ENCODE assay signal across 24 cellular contexts in genomic region chr5:180619563-180619915, GRCh38. TPM values are rescaled to one million over a fixed set of nuclear protein-coding genes. Genes with fewer than 3 reads are reported as not detected.
DNase-seq lines count a peak whose midpoint lies in the region; ATAC-seq and TF ChIP-seq lines count a peak whose summit lies in the region.
"Had no signal": no experiment of that assay in that cellular context is flagged by ENCODE, and none has a peak within 500 bp of the region (broad histone marks: within the 10 kb centered on the region; RNA-seq: fewer than 3 reads in every experiment).

No MANE protein-coding gene starts in this region.

- no CpG with 5 or more reads among the region's 22 CpGs for WGBS in H9 (ENCODE audit: extremely low coverage, insufficient read length, low lambda C conversion rate)
- no CpG with 5 or more reads among the region's 22 CpGs for WGBS in neuronal stem cell (ENCODE audit: extremely low coverage in 2 of 2, insufficient read length in 2 of 2, insufficient replicate concordance in 1 of 2), 2 donors

- H2BK15ac ChIP-seq in H9 (ENCODE audit: low read depth, low read length) (no peak overlapping the region), neuronal stem cell (ENCODE audit: low read length) (peak overlapping the region; percentile 97)

- H3K4me3 ChIP-seq in SK-N-MC (peak overlapping the region; percentile 94), iPS-15b (ENCODE audit: low read depth, low read length) (peak overlapping the region; percentile 49), neuronal stem cell (ENCODE audit: low read length in 2 of 2) (peak overlapping the region in 1 of 2 donors; percentile 84)

- H2BK5ac ChIP-seq in H9 (ENCODE audit: insufficient read length, low read length) (no peak overlapping the region), neuronal stem cell (ENCODE audit: low read length) (no peak overlapping the region)

- H2BK120ac ChIP-seq in H9 (ENCODE audit: low read depth, low read length, poor library complexity, severe bottlenecking) (no peak overlapping the region), neuronal stem cell (ENCODE audit: low read depth, low read length) (no peak overlapping the region)

- no peak overlapping the region for H3K9ac ChIP-seq in H9 (ENCODE audit: extremely low read depth, insufficient read length, low read length)
- H3K9ac ChIP-seq in SK-N-MC (ENCODE audit: insufficient read length), result peak overlapping the region; percentile 84
- no peak overlapping the region for H3K9ac ChIP-seq in iPS-15b (ENCODE audit: low read depth, low read length)
- H3K9ac ChIP-seq in neuronal stem cell (ENCODE audit: low read depth, low read length, poor library complexity), result no peak overlapping the region

- H3K4ac ChIP-seq in H9 (ENCODE audit: low read depth, low read length) (no peak overlapping the region), neuronal stem cell (ENCODE audit: low read length) (peak overlapping the region; percentile 93)

- no peak overlapping the region for H2BK20ac ChIP-seq in H9 (ENCODE audit: low read depth, low read length, poor library complexity, severe bottlenecking)

- H3K4me2 ChIP-seq in H9 (ENCODE audit: insufficient read depth, insufficient read length, low read length) (no peak overlapping the region), neuronal stem cell (ENCODE audit: insufficient read depth, low read length, poor library complexity, severe bottlenecking) (peak overlapping the region; percentile 77)

- no peaks in the 10 kb centered on the region for H3K9me3 Mint-ChIP-seq in H9
- no peaks in the 10 kb centered on the region for H3K9me3 Mint-ChIP-seq in activated T-cell treated with anti-CD3 and anti-CD28 coated beads, Interleukin-2, amount 50 U/mL, for 4 hours
- H3K9me3 Mint-ChIP-seq: activated naive CD8-positive, alpha-beta T cell treated with anti-CD3 and anti-CD28 coated beads, Interleukin-2, amount 10 ng/mL, durations not matched to agents 7 days and 5 days; CD8-positive, alpha-beta memory T cell; immature natural killer cell; natural killer cell treated with Interleukin-12 subunit alpha and Interleukin-12 subunit beta and Interleukin-15 and Interleukin-18, amount 100 ng/mL, for 72 hours had no signal

- no peak overlapping the region for H3K56ac ChIP-seq in H9 (ENCODE audit: insufficient read length, low read depth, low read length)

- H3K4me1 ChIP-seq in H9 (ENCODE audit: insufficient read depth, low read length), result no peaks in the 10 kb centered on the region
- no peaks in the 10 kb centered on the region for H3K4me1 ChIP-seq in iPS-15b (ENCODE audit: control insufficient read depth, insufficient read depth, low read length)
- H3K4me1 ChIP-seq in neuronal stem cell (ENCODE audit: control insufficient read depth in 2 of 2, insufficient read depth in 1 of 2, low read depth in 1 of 2, low read length in 2 of 2), result peaks cover 10% of the 10 kb centered on the region in 2 donors

- H3K23me2 ChIP-seq in H9 (ENCODE audit: insufficient read length, low read depth, low read length, poor library complexity, severe bottlenecking), result peaks cover 4% of the 10 kb centered on the region

- H3K14ac ChIP-seq in H9 (ENCODE audit: insufficient read depth, low read length) (no peak overlapping the region; the same call in 1 of the 2 replicates), neuronal stem cell (ENCODE audit: low read length) (peak overlapping the region; percentile 39)

- H3K27ac Mint-ChIP-seq in H9 (no peak overlapping the region), T-helper 17 cell (no peak overlapping the region)
- H3K27ac Mint-ChIP-seq: activated naive CD8-positive, alpha-beta T cell treated with anti-CD3 and anti-CD28 coated beads, Interleukin-2, amount 10 ng/mL, durations not matched to agents 7 days and 5 days; CD8-positive, alpha-beta memory T cell; immature natural killer cell; natural killer cell treated with Interleukin-12 subunit alpha and Interleukin-12 subunit beta and Interleukin-15 and Interleukin-18, amount 100 ng/mL, for 72 hours; progenitor cell of endocrine pancreas had no signal

- H3K4me1 Mint-ChIP-seq in H9 (peaks cover 6 to 8% of the 10 kb centered on the region in 2 experiments; a peak in 3 of 4 replicates), T-helper 17 cell (peaks cover 4% of the 10 kb centered on the region)
- H3K4me1 Mint-ChIP-seq in activated T-cell treated with anti-CD3 and anti-CD28 coated beads, Interleukin-2, amount 50 U/mL, for 4 hours (ENCODE audit: low read depth), result peaks cover 9% of the 10 kb centered on the region

- no peak overlapping the region for H3K18ac ChIP-seq in H9 (ENCODE audit: insufficient read length, low read depth, low read length)
- H3K18ac ChIP-seq in neuronal stem cell (ENCODE audit: low read length), result peak overlapping the region; percentile 44

- no peak overlapping the region for H4K91ac ChIP-seq in H9 (ENCODE audit: insufficient read length, low read depth, low read length)
- peak overlapping the region; percentile 53 for H4K91ac ChIP-seq in neuronal stem cell (ENCODE audit: low read depth, low read length, poor library complexity)

- H3K36me3 Mint-ChIP-seq in H9 (ENCODE audit: insufficient read depth in 1 of 3, low read depth in 3 of 3), result peaks cover 0 to 5% (median 0%) of the 10 kb centered on the region in 3 experiments; a peak in 3 of 7 replicates
- no peaks in the 10 kb centered on the region for H3K36me3 Mint-ChIP-seq in activated T-cell treated with anti-CD3 and anti-CD28 coated beads, Interleukin-2, amount 50 U/mL, for 4 hours (ENCODE audit: insufficient read depth)
- H3K36me3 Mint-ChIP-seq in T-helper 17 cell (ENCODE audit: low read depth), result no peaks in the 10 kb centered on the region
- H3K36me3 Mint-ChIP-seq: activated naive CD8-positive, alpha-beta T cell treated with anti-CD3 and anti-CD28 coated beads, Interleukin-2, amount 10 ng/mL, durations not matched to agents 7 days and 5 days; immature natural killer cell; natural killer cell treated with Interleukin-12 subunit alpha and Interleukin-12 subunit beta and Interleukin-15 and Interleukin-18, amount 100 ng/mL, for 72 hours had no signal

- no peak for TF ChIP-seq CTCF in H9 (conservative IDR thresholded peaks at IDR 0.05)

- no peak overlapping the region for H4K8ac ChIP-seq in H9 (replicated peaks; ENCODE audit: insufficient read length, low read depth, low read length)
- H4K8ac ChIP-seq in neuronal stem cell (ENCODE audit: low read depth, low read length), result peak overlapping the region; percentile 96

- H3K79me2 ChIP-seq in H9 (ENCODE audit: insufficient read depth, low read length), result no peaks in the 10 kb centered on the region

- no peak overlapping the region for H3T11ph ChIP-seq in H9 (ENCODE audit: low read length)

- H4K5ac ChIP-seq in H9 (ENCODE audit: insufficient read length, low read depth, low read length), result no peak overlapping the region

- H3K36me3 ChIP-seq in SK-N-MC (ENCODE audit: insufficient read depth, low read length), result no peaks in the 10 kb centered on the region
- H3K36me3 ChIP-seq in iPS-15b (ENCODE audit: control insufficient read depth, insufficient read depth, low read length), result no peaks in the 10 kb centered on the region
- H3K36me3 ChIP-seq in neuronal stem cell (replicated peaks in 1 of 2; ENCODE audit: control insufficient read depth in 2 of 2, insufficient read depth in 2 of 2, low read length in 2 of 2), result peaks cover 0 to 13% of the 10 kb centered on the region in 2 donors
- H3K36me3 ChIP-seq: tibial nerve, WERI-Rb-1 had no signal

- no peaks in the 10 kb centered on the region for H3K79me1 ChIP-seq in H9 (ENCODE audit: insufficient read depth, low read depth, low read length, poor library complexity, severe bottlenecking)
- peaks cover 3% of the 10 kb centered on the region for H3K79me1 ChIP-seq in neuronal stem cell (ENCODE audit: low read depth, low read length)

- peaks cover 17% of the 10 kb centered on the region for H3K27me3 Mint-ChIP-seq in H9 (ENCODE audit: low read depth)
- peaks cover 4% of the 10 kb centered on the region for H3K27me3 Mint-ChIP-seq in activated T-cell treated with anti-CD3 and anti-CD28 coated beads, Interleukin-2, amount 50 U/mL, for 4 hours (ENCODE audit: low read depth)
- H3K27me3 Mint-ChIP-seq in T-helper 17 cell, result no peaks in the 10 kb centered on the region
- H3K27me3 Mint-ChIP-seq: natural killer cell treated with Interleukin-12 subunit alpha and Interleukin-12 subunit beta and Interleukin-15 and Interleukin-18, amount 100 ng/mL, for 72 hours had no signal

- H2AFZ ChIP-seq in H9 (ENCODE audit: low read length) (no peak overlapping the region), neuronal stem cell (ENCODE audit: low read length) (peak overlapping the region; percentile 100)

- ATAC-seq in activated T-cell treated with anti-CD3 and anti-CD28 coated beads, Interleukin-2, amount 50 U/mL, for 4 hours, result no peak
- no peak for ATAC-seq in T-helper 17 cell
- ATAC-seq: left ventricle myocardium superior, sciatic nerve had no signal

- H3K23ac ChIP-seq in H9 (ENCODE audit: insufficient read length, low read depth, low read length) (no peak overlapping the region), neuronal stem cell (ENCODE audit: low read depth, low read length, poor library complexity) (no peak overlapping the region)

- no peaks in the 10 kb centered on the region for H3K9me3 ChIP-seq in H9 (ENCODE audit: control insufficient read depth, low read depth, low read length)
- H3K9me3 ChIP-seq in SK-N-MC (ENCODE audit: low read depth, low read length), result no peaks in the 10 kb centered on the region
- H3K9me3 ChIP-seq in iPS-15b (ENCODE audit: control insufficient read depth, insufficient read depth, low read length), result no peaks in the 10 kb centered on the region
- peaks cover 0 to 6% of the 10 kb centered on the region in 2 donors for H3K9me3 ChIP-seq in neuronal stem cell (replicated peaks in 1 of 2; ENCODE audit: control insufficient read depth in 2 of 2, insufficient read depth in 1 of 2, low read depth in 1 of 2, low read length in 2 of 2)
- no peaks in the 10 kb centered on the region for H3K9me3 ChIP-seq in T-helper 17 cell (ENCODE audit: control insufficient read depth, low read length, poor library complexity, severe bottlenecking)
- H3K9me3 ChIP-seq: tibial nerve had no signal

- no peak overlapping the region for H2AK5ac ChIP-seq in H9 (ENCODE audit: insufficient read length, low read length)
- H2AK5ac ChIP-seq in neuronal stem cell (ENCODE audit: low read depth, low read length), result peak overlapping the region; percentile 100

- no peak overlapping the region for H2BK12ac ChIP-seq in H9 (ENCODE audit: insufficient read length, low read depth, low read length)
- H2BK12ac ChIP-seq in neuronal stem cell (ENCODE audit: low read length), result peak overlapping the region; percentile 94

- H3K27me3 ChIP-seq in H9 (ENCODE audit: insufficient read depth, low read length) (peaks cover 3% of the 10 kb centered on the region; the same call in 1 of the 2 replicates), iPS-15b (ENCODE audit: control insufficient read depth, insufficient read depth, low read length) (peaks cover 8% of the 10 kb centered on the region), neuronal stem cell (ENCODE audit: control insufficient read depth in 3 of 3, insufficient read depth in 3 of 3, low read depth in 1 of 3, low read length in 3 of 3) (peaks cover 0 to 4% (median 0%) of the 10 kb centered on the region in 3 experiments)

- H4K20me1 ChIP-seq in H9 (ENCODE audit: control insufficient read depth, insufficient read depth, insufficient read length), result no peaks in the 10 kb centered on the region

- DNase-seq in H9 (no peak), SK-N-MC (ENCODE audit: low read depth, low spot score) (no peak), neuronal stem cell (ENCODE audit: low spot score) (no peak), D341Med (ENCODE audit: low spot score) (no peak), T-helper 17 cell (no peak)
- DNase-seq in activated T-cell treated with anti-CD3 and anti-CD28 coated beads, Interleukin-2, amount 50 U/mL, for 4 hours, result no peak
- no peak for DNase-seq in NK-92 treated with Interleukin-12 subunit alpha and Interleukin-12 subunit beta, amount 100 ng/mL, for 24 hours (lab: John Stamatoyannopoulos, UW)
- DNase-seq: DMS153, immature natural killer cell, Kasumi-1, left ventricle myocardium superior, NCI-H1092, NCI-H1930, NCI-H226, NCI-H774 had no signal

- H3K27ac ChIP-seq in H9 (ENCODE audit: insufficient read length, low read depth, low read length), result no peak overlapping the region
- H3K27ac ChIP-seq in SK-N-MC, result no peak overlapping the region
- H3K27ac ChIP-seq in neuronal stem cell (replicated peaks; ENCODE audit: low read length), result no peak overlapping the region
- H3K27ac ChIP-seq: epithelial cell of prostate, tibial nerve had no signal

- H3K4me3 Mint-ChIP-seq in H9 (peak overlapping the region; percentile 62 to 65; a peak in 4 of 5 replicates), T-helper 17 cell (no peak overlapping the region)
- no peak overlapping the region for H3K4me3 Mint-ChIP-seq in activated T-cell treated with anti-CD3 and anti-CD28 coated beads, Interleukin-2, amount 50 U/mL, for 4 hours
- H3K4me3 Mint-ChIP-seq: immature natural killer cell; natural killer cell treated with Interleukin-12 subunit alpha and Interleukin-12 subunit beta and Interleukin-15 and Interleukin-18, amount 100 ng/mL, for 72 hours had no signal

RNA-seq across cellular contexts. Expression of gene SCGB3A1, which starts 28.2 kb away (rescaled TPM):
- not detected in 2 replicates for total RNA-seq in H9 (2021)
- polyA plus RNA-seq in neuronal stem cell (2013, experiment 1 of 2), result 0.75 TPM
- polyA plus RNA-seq in neuronal stem cell (2013, experiment 2 of 2), result 0.66 TPM
- under 1 TPM in 1 of 3 donors, not detected in 2; 0.55 TPM for total RNA-seq in activated T-cell treated with anti-CD3 and anti-CD28 coated beads, Interleukin-2, amount 50 U/mL, for 4 hours
- total RNA-seq in T-helper 17 cell, result 1 to 10 TPM in 1 of 2 donors, not detected in 1; 4.1 TPM
- total RNA-seq: left ventricle myocardium superior; natural killer cell treated with Interleukin-12 subunit alpha and Interleukin-12 subunit beta and Interleukin-15 and Interleukin-18, amount 100 ng/mL, for 72 hours; progenitor cell of endocrine pancreas; sciatic nerve; tibial nerve had no signal

RNA-seq across cellular contexts. Expression of gene FLT4, which starts 29.9 kb away (rescaled TPM):
- total RNA-seq in H9 (2021) (6.1 and 6.3 TPM in 2 replicates), T-helper 17 cell (1 to 10 TPM in 1 of 2 donors, under 1 TPM in 1; 0.57 to 1.5 TPM)
- polyA plus RNA-seq in neuronal stem cell (2013, experiment 1 of 2), result 5.4 TPM
- polyA plus RNA-seq in neuronal stem cell (2013, experiment 2 of 2), result 5.5 TPM
- total RNA-seq in activated T-cell treated with anti-CD3 and anti-CD28 coated beads, Interleukin-2, amount 50 U/mL, for 4 hours, result 1 to 10 TPM; 1.2 to 1.8 (median 1.6) TPM

Comparison
In these comparisons a context has a peak if more than half of its experiments do, and no peak if none do; other contexts are left out.
1. H3K4me3 Mint-ChIP-seq: peak in H9 (2 of 2); none in activated T-cell treated with anti-CD3 and anti-CD28 coated beads, Interleukin-2, amount 50 U/mL, for 4 hours (single experiment) and T-helper 17 cell (single experiment).